26 cellular contexts compared by ENCODE assay signal in genomic region chr5:167352801-167353200, GRCh38.
DNase-seq lines count a peak whose midpoint lies in the region; ATAC-seq and TF ChIP-seq lines count a peak whose summit lies in the region.
"Had no signal": no experiment of that assay in that cellular context is flagged by ENCODE, and none has a peak within 500 bp of the region (broad histone marks: within the 10 kb centered on the region; RNA-seq: fewer than 3 reads in every experiment).

No MANE protein-coding gene starts in this region.

- no peak for TF ChIP-seq CTCF in HEK293 (tag by site-specific recombination; IDR thresholded peaks at IDR 0.05)
- TF ChIP-seq CTCF in RWPE1 (conservative IDR thresholded peaks at IDR 0.05; ENCODE audit: low read depth), result no peak
- no peak for TF ChIP-seq CTCF in fibroblast of lung (conservative IDR thresholded peaks at IDR 0.05 in 1 of 2, IDR thresholded peaks at IDR 0.05 in 1 of 2; ENCODE audit: low read depth in 1 of 2, low read length in 2 of 2)
- no peak for TF ChIP-seq CTCF in smooth muscle cell (IDR thresholded peaks at IDR 0.05; ENCODE audit: borderline replicate concordance, insufficient read depth, poor library complexity, severe bottlenecking)

- CTCF ChIA-PET in HEK293 (lab: Yijun Ruan, JAX) (no interaction called here), RWPE1 (lab: Yijun Ruan, JAX) (interaction anchor here (0.7 kb wide), 1 partner anchor 1872 kb away, joined by 3 read pairs; no protein-coding TSS in a partner anchor)

- no peak overlapping the region for H3K4me3 ChIP-seq in HEK293 (ENCODE audit: low read depth, low read length)
- H3K4me3 ChIP-seq in fibroblast of lung (replicated peaks in 1 of 4; ENCODE audit: control extremely low read depth in 1 of 4, insufficient read depth in 1 of 4, low read depth in 3 of 4, low read length in 4 of 4), result no peak overlapping the region
- peak overlapping the region; percentile 22 for H3K4me3 ChIP-seq in smooth muscle cell
- H3K4me3 ChIP-seq: body of pancreas, esophagus muscularis mucosa, ovary, SJCRH30 had no signal

- H3K36me3 ChIP-seq in HEK293 (ENCODE audit: control insufficient read depth in 2 of 2, insufficient read depth in 1 of 2, low read length in 2 of 2) (no peaks in the 10 kb centered on the region), fibroblast of lung (ENCODE audit: control insufficient read depth, insufficient read depth, low read length) (no peaks in the 10 kb centered on the region), smooth muscle cell (ENCODE audit: low read depth) (no peaks in the 10 kb centered on the region)
- H3K36me3 ChIP-seq: esophagus muscularis mucosa, ovary, SJCRH30 had no signal

- WGBS in smooth muscle cell (ENCODE audit: low lambda C conversion rate), result 11% methylated on average over 10 of the region's 10 CpGs

- ATAC-seq in HG03025 (IDR thresholded peaks at IDR 0.05; ENCODE audit: low FRiP score, unreplicated experiment) (no peak), GM21619 (IDR thresholded peaks at IDR 0.05; ENCODE audit: unreplicated experiment) (no peak)
- ATAC-seq: body of pancreas; HepG2; natural killer cell treated with Interleukin-12 subunit alpha and Interleukin-12 subunit beta and Interleukin-15 and Interleukin-18, amount 100 ng/mL, for 72 hours; stimulated activated naive B cell treated with anti-CD40 and anti-IgM and Interleukin-4, amounts not matched to agents 10 μg/mL and 1 μg/mL and 100 μg/mL, for 72 hours had no signal

- no peak overlapping the region for H3K4me2 ChIP-seq in fibroblast of lung (ENCODE audit: extremely low read depth, insufficient read depth, low read length)
- peak overlapping the region; percentile 79 for H3K4me2 ChIP-seq in smooth muscle cell

- H3K27me3 ChIP-seq in fibroblast of lung (ENCODE audit: control insufficient read depth, insufficient read depth, low read length), result no peaks in the 10 kb centered on the region
- H3K27me3 ChIP-seq in smooth muscle cell (ENCODE audit: low read depth), result no peaks in the 10 kb centered on the region
- H3K27me3 ChIP-seq: body of pancreas, esophagus muscularis mucosa, ovary, SJCRH30 had no signal

- H3K27ac ChIP-seq in HEK293 (ENCODE audit: extremely low read depth, low read depth, low read length) (no peak overlapping the region), RWPE1 (no peak overlapping the region), fibroblast of lung (ENCODE audit: insufficient read depth, low read length) (no peak overlapping the region), smooth muscle cell (ENCODE audit: low read depth) (no peak overlapping the region)
- H3K27ac ChIP-seq: body of pancreas, C4-2B, esophagus muscularis mucosa, ovary, SJCRH30 had no signal

- no peaks in the 10 kb centered on the region for H3K4me1 ChIP-seq in HEK293 (ENCODE audit: control insufficient read depth, insufficient read depth, low read length)
- H3K4me1 ChIP-seq in fibroblast of lung (ENCODE audit: control insufficient read depth, extremely low read depth, insufficient read depth, low read length), result no peaks in the 10 kb centered on the region
- peaks cover 7% of the 10 kb centered on the region for H3K4me1 ChIP-seq in smooth muscle cell (ENCODE audit: low read depth)
- H3K4me1 ChIP-seq: body of pancreas, Caco-2, esophagus muscularis mucosa, SJCRH30 had no signal

- DNase-seq in RWPE1 (ENCODE audit: low spot score), result peak; percentile 23
- DNase-seq in fibroblast of lung (ENCODE audit: low read depth in 2 of 2), result peak; percentile 2 to 14
- no peak for DNase-seq in smooth muscle cell (lab: John Stamatoyannopoulos, UW; ENCODE audit: unreplicated experiment)
- DNase-seq in anterior cingulate cortex (lab: John Stamatoyannopoulos, UW), result no peak
- DNase-seq: activated CD4-positive, alpha-beta memory T cell treated with anti-CD3 and anti-CD28 coated beads for 36 hours; activated naive CD4-positive, alpha-beta T cell; body of pancreas; Caco-2; dermis blood vessel endothelial cell; DND-41; Karpas-422; kidney glomerular epithelial cell; NCI-H1417 treated with DMSO at 0.1 percent for 48 hours; NCI-H2107; NCI-H446; NCI-H774; ovary; SJCRH30; stimulated activated naive B cell treated with anti-CD40 and anti-IgM and Interleukin-4, amounts not matched to agents 10 μg/mL and 1 μg/mL and 100 μg/mL, for 72 hours had no signal

- H2AFZ ChIP-seq in fibroblast of lung (ENCODE audit: low read length) (no peak overlapping the region), smooth muscle cell (ENCODE audit: low read depth) (peak overlapping the region; percentile 23)

- no peaks in the 10 kb centered on the region for H3K9me3 ChIP-seq in HEK293 (ENCODE audit: control insufficient read depth, insufficient read depth, low read depth, low read length)
- no peaks in the 10 kb centered on the region for H3K9me3 ChIP-seq in fibroblast of lung (ENCODE audit: control insufficient read depth, insufficient read depth, low read depth, low read length)
- H3K9me3 ChIP-seq in smooth muscle cell (replicated peaks; ENCODE audit: low read depth), result no peaks in the 10 kb centered on the region
- H3K9me3 ChIP-seq: body of pancreas, Caco-2, esophagus muscularis mucosa, ovary, SJCRH30 had no signal

- H3F3A ChIP-seq in smooth muscle cell (ENCODE audit: low read depth), result no peaks in the 10 kb centered on the region

- POLR2A ChIA-PET in HEK293 (lab: Yijun Ruan, JAX), result no interaction called here
- POLR2A ChIA-PET in RWPE1 (lab: Yijun Ruan, JAX; ENCODE audit: low non-redundant PET), result no interaction called here

- no peaks in the 10 kb centered on the region for H3K79me2 ChIP-seq in fibroblast of lung (ENCODE audit: control insufficient read depth, insufficient read depth, low read length)
- H3K79me2 ChIP-seq in smooth muscle cell (ENCODE audit: low read depth), result no peaks in the 10 kb centered on the region

- no peak overlapping the region for H3K9ac ChIP-seq in fibroblast of lung (ENCODE audit: insufficient read depth, low read length)
- no peak overlapping the region for H3K9ac ChIP-seq in smooth muscle cell (ENCODE audit: low read depth)

- H4K20me1 ChIP-seq in fibroblast of lung (ENCODE audit: control insufficient read depth, extremely low read depth, insufficient read depth, low read length) (no peaks in the 10 kb centered on the region), smooth muscle cell (ENCODE audit: low read depth) (no peaks in the 10 kb centered on the region)

TF ChIP-seq in HEK293, 187 proteins besides CTCF, POLR2A, EP300 and RAD21:
- TF ChIP-seq TCF7L2 (IDR thresholded peaks at IDR 0.05; ENCODE audit: borderline replicate concordance, low read depth, low read length), result peak; percentile 97
- TF ChIP-seq, protein P1, sequence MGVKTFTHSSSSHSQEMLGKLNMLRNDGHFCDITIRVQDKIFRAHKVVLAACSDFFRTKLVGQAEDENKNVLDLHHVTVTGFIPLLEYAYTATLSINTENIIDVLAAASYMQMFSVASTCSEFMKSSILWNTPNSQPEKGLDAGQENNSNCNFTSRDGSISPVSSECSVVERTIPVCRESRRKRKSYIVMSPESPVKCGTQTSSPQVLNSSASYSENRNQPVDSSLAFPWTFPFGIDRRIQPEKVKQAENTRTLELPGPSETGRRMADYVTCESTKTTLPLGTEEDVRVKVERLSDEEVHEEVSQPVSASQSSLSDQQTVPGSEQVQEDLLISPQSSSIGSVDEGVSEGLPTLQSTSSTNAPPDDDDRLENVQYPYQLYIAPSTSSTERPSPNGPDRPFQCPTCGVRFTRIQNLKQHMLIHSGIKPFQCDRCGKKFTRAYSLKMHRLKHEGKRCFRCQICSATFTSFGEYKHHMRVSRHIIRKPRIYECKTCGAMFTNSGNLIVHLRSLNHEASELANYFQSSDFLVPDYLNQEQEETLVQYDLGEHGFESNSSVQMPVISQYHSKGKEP (tag by site-specific recombination; IDR thresholded peaks at IDR 0.05), result no peak
- TF ChIP-seq ZNF391 (tag by site-specific recombination; IDR thresholded peaks at IDR 0.05; ENCODE audit: borderline replicate concordance, low read depth), result no peak
- TF ChIP-seq ZNF426 (tag by site-specific recombination; IDR thresholded peaks at IDR 0.05), result no peak
- no peak for TF ChIP-seq ZBTB20 (tag by site-specific recombination; IDR thresholded peaks at IDR 0.05)
- no peak for TF ChIP-seq WT1 (tag by site-specific recombination; IDR thresholded peaks at IDR 0.05)
- no peak for TF ChIP-seq GLI2 (tag by site-specific recombination; IDR thresholded peaks at IDR 0.05; ENCODE audit: borderline replicate concordance, low read depth)
- no peak for TF ChIP-seq ZNF501 (tag by site-specific recombination; IDR thresholded peaks at IDR 0.05)

Comparison
In these comparisons a context has a peak if more than half of its experiments do, and no peak if none do; other contexts are left out.
1. DNase-seq: peak in RWPE1 (single experiment) and fibroblast of lung (2 of 2); none in smooth muscle cell (single experiment) and anterior cingulate cortex (0 of 58).